13 cellular contexts compared by ENCODE assay signal in genomic region chr9:88536951-88537742, GRCh38. TPM values are rescaled to one million over a fixed set of nuclear protein-coding genes. Genes with fewer than 3 reads are reported as not detected.
DNase-seq lines count a peak whose midpoint lies in the region; ATAC-seq and TF ChIP-seq lines count a peak whose summit lies in the region.
"Had no signal": no experiment of that assay in that cellular context is flagged by ENCODE, and none has a peak within 500 bp of the region (broad histone marks: within the 10 kb centered on the region; RNA-seq: fewer than 3 reads in every experiment).

No MANE protein-coding gene starts in this region.

- intact Hi-C loops in left cardiac atrium (cut with DNase I), result no loop called here
- intact Hi-C loops in sciatic nerve (cut with DNase I), result no loop called here

- no peak for ATAC-seq in left cardiac atrium
- peak; percentile 9 for ATAC-seq in sciatic nerve
- no peak for ATAC-seq in GM18511 (IDR thresholded peaks at IDR 0.05; ENCODE audit: unreplicated experiment)
- ATAC-seq in effector memory CD8-positive, alpha-beta T cell (replicated peaks), result no peak
- ATAC-seq: CD8-positive, alpha-beta T cell had no signal

- H3K36me3 ChIP-seq in brain microvascular endothelial cell (replicated peaks), result no peaks in the 10 kb centered on the region

- POLR2A ChIA-PET in RWPE1 (lab: Yijun Ruan, JAX; ENCODE audit: low non-redundant PET), result no interaction called here

- peaks cover 42 to 75% of the 10 kb centered on the region in 2 donors for H3K27me3 Mint-ChIP-seq in effector memory CD8-positive, alpha-beta T cell

- CTCF ChIA-PET in RWPE1 (lab: Yijun Ruan, JAX), result no interaction called here

- no peak overlapping the region for H3K4me3 Mint-ChIP-seq in effector memory CD8-positive, alpha-beta T cell
- H3K4me3 Mint-ChIP-seq: activated CD4-positive, alpha-beta T cell treated with anti-CD3 and anti-CD28 coated beads, Interleukin-2, amount 10 ng/mL, durations not matched to agents 24 days and 14 days; CD8-positive, alpha-beta T cell had no signal

- no peak overlapping the region for H3K27ac ChIP-seq in brain microvascular endothelial cell
- no peak overlapping the region for H3K27ac ChIP-seq in RWPE1

- H3K27ac Mint-ChIP-seq in effector memory CD8-positive, alpha-beta T cell, result no peak overlapping the region
- H3K27ac Mint-ChIP-seq: activated CD4-positive, alpha-beta T cell treated with anti-CD3 and anti-CD28 coated beads, Interleukin-2, amount 10 ng/mL, durations not matched to agents 24 days and 14 days; CD8-positive, alpha-beta T cell; T-helper 1 cell treated with Interleukin-12 subunit alpha and Interleukin-12 subunit beta and Interleukin-4 antibody, amounts not matched to agents 30 μg/mL and 1 μg/mL, for 36 hours had no signal

- no peak for DNase-seq in AG10803 (ENCODE audit: low read depth)
- DNase-seq in NCI-H69 (lab: John Stamatoyannopoulos, UW), result peak; percentile 11
- peak; percentile 34 for DNase-seq in left cardiac atrium
- no peak for DNase-seq in sciatic nerve (ENCODE audit: low spot score)
- DNase-seq in brain microvascular endothelial cell, result no peak
- DNase-seq in RWPE1 (ENCODE audit: low spot score), result no peak
- DNase-seq in effector memory CD8-positive, alpha-beta T cell, result no peak
- DNase-seq: NCI-H2171 treated with DMSO at 0.1 percent for 48 hours had no signal

- H3K4me3 ChIP-seq in AG10803 (ENCODE audit: low read length) (peak overlapping the region; percentile 11), brain microvascular endothelial cell (ENCODE audit: low read depth, low read length) (no peak overlapping the region)

- H3K36me3 Mint-ChIP-seq in effector memory CD8-positive, alpha-beta T cell (ENCODE audit: insufficient read depth), result no peaks in the 10 kb centered on the region
- H3K36me3 Mint-ChIP-seq: CD8-positive, alpha-beta T cell had no signal

- in situ Hi-C loops in brain microvascular endothelial cell (cut with HindIII; ENCODE audit: low pct_ligation_motif_present, low sequenced_read_pairs), result no loop called here

- H3K27me3 ChIP-seq in brain microvascular endothelial cell (replicated peaks), result no peaks in the 10 kb centered on the region

- H3K4me1 Mint-ChIP-seq in effector memory CD8-positive, alpha-beta T cell (ENCODE audit: low read depth in 2 of 2), result peaks cover 9 to 10% of the 10 kb centered on the region in 2 donors

- no peaks in the 10 kb centered on the region for H3K9me3 Mint-ChIP-seq in effector memory CD8-positive, alpha-beta T cell
- H3K9me3 Mint-ChIP-seq: CD8-positive, alpha-beta T cell; T-helper 1 cell treated with Interleukin-12 subunit alpha and Interleukin-12 subunit beta and Interleukin-4 antibody, amounts not matched to agents 30 μg/mL and 1 μg/mL, for 36 hours had no signal

- TF ChIP-seq CTCF in AG10803 (conservative IDR thresholded peaks at IDR 0.05; ENCODE audit: low read length) (no peak), brain microvascular endothelial cell (IDR thresholded peaks at IDR 0.05; ENCODE audit: low read depth, low read length, missing control alignments) (no peak), RWPE1 (conservative IDR thresholded peaks at IDR 0.05; ENCODE audit: low read depth) (no peak)

RNA-seq across cellular contexts. Expression of gene NXNL2, which starts 2.2 kb away (rescaled TPM):
- not detected for total RNA-seq in left cardiac atrium
- 1.3 TPM for total RNA-seq in sciatic nerve
- total RNA-seq: activated CD4-positive, alpha-beta T cell treated with anti-CD3 and anti-CD28 coated beads, Interleukin-2, amount 10 ng/mL, durations not matched to agents 24 days and 14 days; CD8-positive, alpha-beta T cell; OCI-LY7 had no signal

Comparison
In these comparisons a context has a peak if more than half of its experiments do, and no peak if none do; other contexts are left out.
1. DNase-seq: peak in NCI-H69 (single experiment) and left cardiac atrium (single experiment); none in AG10803 (single experiment), sciatic nerve (single experiment), brain microvascular endothelial cell (single experiment), RWPE1 (single experiment) and effector memory CD8-positive, alpha-beta T cell (0 of 3).